17 cellular contexts compared by ENCODE assay signal in the genomic region with DNA sequence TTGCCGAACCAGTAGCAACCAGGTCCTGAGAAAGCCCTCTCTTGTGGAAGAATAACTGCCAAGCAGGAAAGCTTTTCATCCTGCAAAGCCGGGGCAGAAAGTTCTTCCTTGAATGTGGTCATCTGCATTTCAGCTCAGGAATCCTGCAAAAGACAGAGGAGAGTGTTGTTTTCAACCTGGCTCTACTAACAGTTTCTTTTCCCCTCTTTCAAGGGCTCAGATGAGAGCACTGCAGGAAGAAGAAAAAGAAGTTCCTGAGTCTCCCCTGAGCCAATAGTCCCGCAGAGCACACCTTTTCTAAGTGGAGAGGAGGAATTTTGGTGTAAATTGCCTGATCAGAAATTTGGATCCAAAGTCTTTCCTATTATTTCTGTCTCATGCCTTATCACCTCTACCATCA. TPM values are rescaled to one million over a fixed set of nuclear protein-coding genes. Genes with fewer than 3 reads are reported as not detected.
"Had no signal": no experiment of that assay in that cellular context is flagged by ENCODE, and none has a peak within 500 bp of the region (broad histone marks: within the 10 kb centered on the region; RNA-seq: fewer than 3 reads in every experiment).

No MANE protein-coding gene starts in this region.

- H3K4me3 ChIP-seq: gastrocnemius medialis, heart left ventricle had no signal

- H3K9me3 Mint-ChIP-seq: activated naive CD4-positive, alpha-beta T cell treated with anti-CD3 and anti-CD28 coated beads, Interleukin-2, amount 10 ng/mL, durations not matched to agents 7 days and 5 days; naive thymus-derived CD8-positive, alpha-beta T cell; T-helper 1 cell treated with Interleukin-12 subunit alpha and Interleukin-12 subunit beta and Interleukin-4 antibody, amounts not matched to agents 30 μg/mL and 1 μg/mL, for 36 hours; WTC11 had no signal

- H3K36me3 Mint-ChIP-seq: naive thymus-derived CD8-positive, alpha-beta T cell; WTC11 had no signal

- DNase-seq: activated CD4-positive, alpha-beta T cell treated with anti-CD3 and anti-CD28 coated beads for 48 hours; activated naive CD4-positive, alpha-beta T cell treated with anti-CD3 and anti-CD28 coated beads, Interleukin-2, amount 10 ng/mL, durations not matched to agents 7 days and 5 days; amniotic stem cell; central memory CD4-positive, alpha-beta T cell; cortex of kidney; endodermal cell; gastrocnemius medialis; heart left ventricle; islet precursor cell; naive thymus-derived CD8-positive, alpha-beta T cell; retina; stimulated activated naive CD4-positive, alpha-beta T cell; trophoblast cell had no signal

- H3K36me3 ChIP-seq: gastrocnemius medialis had no signal

- H3K27ac Mint-ChIP-seq: endodermal cell; T-helper 1 cell treated with Interleukin-12 subunit alpha and Interleukin-12 subunit beta and Interleukin-4 antibody, amounts not matched to agents 30 μg/mL and 1 μg/mL, for 36 hours; WTC11 had no signal

- H3K4me1 ChIP-seq: gastrocnemius medialis had no signal

- H3K27ac ChIP-seq: gastrocnemius medialis, heart left ventricle had no signal

- H3K4me3 Mint-ChIP-seq: activated naive CD4-positive, alpha-beta T cell treated with anti-CD3 and anti-CD28 coated beads, Interleukin-2, amount 10 ng/mL, durations not matched to agents 7 days and 5 days; endodermal cell; T-helper 1 cell treated with Interleukin-12 subunit alpha and Interleukin-12 subunit beta and Interleukin-4 antibody, amounts not matched to agents 30 μg/mL and 1 μg/mL, for 36 hours; WTC11 had no signal

- H3K9me3 ChIP-seq: gastrocnemius medialis, heart left ventricle had no signal

- H3K27me3 ChIP-seq: gastrocnemius medialis had no signal

- ATAC-seq: gastrocnemius medialis; heart left ventricle; naive thymus-derived CD8-positive, alpha-beta T cell; WTC11 had no signal

RNA-seq across cellular contexts. Expression of gene HLA-DRB1, which starts 10.7 kb away (rescaled TPM):
- total RNA-seq: epithelial cell of proximal tubule had no signal

RNA-seq across cellular contexts. Expression of gene HLA-DRB5, which starts 48.9 kb away (rescaled TPM):
- total RNA-seq: epithelial cell of proximal tubule, WTC11 had no signal

RNA-seq across cellular contexts. Expression of gene HLA-DQA1, which starts 58.2 kb away (rescaled TPM):
- total RNA-seq: epithelial cell of proximal tubule, lung microvascular endothelial cell had no signal
